ENCODE assay signal across 10 cellular contexts in the genomic region with DNA sequence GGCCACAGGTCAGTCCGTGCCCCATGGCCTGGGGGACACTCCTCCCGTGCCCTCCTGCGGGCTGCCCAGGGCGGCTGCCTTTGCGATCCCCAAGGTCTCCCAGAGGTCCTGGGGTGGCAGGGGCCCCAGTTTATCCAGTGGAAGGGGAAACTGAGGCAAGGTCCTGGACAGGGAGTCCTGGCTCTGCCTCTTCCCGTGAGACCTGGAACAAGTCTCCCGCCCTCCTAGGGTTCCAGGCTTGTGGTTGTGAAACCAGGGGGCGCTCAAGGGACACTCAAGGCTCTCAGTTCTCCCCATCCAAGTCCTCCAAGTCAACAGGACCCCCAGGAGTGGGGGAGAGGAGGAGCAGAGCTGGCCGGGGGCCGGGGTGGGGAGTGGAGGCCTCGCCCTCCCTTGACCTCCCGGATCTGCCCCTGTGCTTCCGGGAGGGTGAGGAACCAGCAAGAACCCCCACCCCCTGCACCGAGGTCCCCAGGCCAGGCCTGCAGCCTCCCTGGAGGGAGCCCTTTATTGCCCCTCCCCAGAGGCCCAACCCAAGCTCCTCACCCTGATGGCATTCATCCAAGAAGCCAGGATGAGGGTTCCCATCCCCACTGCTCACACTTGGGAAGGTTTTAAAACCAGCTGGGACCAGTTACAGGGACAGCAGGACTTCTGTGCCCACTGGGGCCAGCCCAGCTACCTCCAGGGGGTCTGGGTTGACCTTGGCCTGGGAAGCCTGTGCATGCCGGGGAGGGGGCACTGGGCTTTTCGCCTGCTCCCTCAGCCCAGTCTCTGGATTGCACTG. TPM values are rescaled to one million over a fixed set of nuclear protein-coding genes. Genes with fewer than 3 reads are reported as not detected.
DNase-seq lines count a peak whose midpoint lies in the region; ATAC-seq and TF ChIP-seq lines count a peak whose summit lies in the region.
"Had no signal": no experiment of that assay in that cellular context is flagged by ENCODE, and none has a peak within 500 bp of the region (broad histone marks: within the 10 kb centered on the region; RNA-seq: fewer than 3 reads in every experiment).

No MANE protein-coding gene starts in this region.

- H3K4me1 ChIP-seq in left lung (no peaks in the 10 kb centered on the region), tibial nerve (peaks cover 0 to 3% (median 0%) of the 10 kb centered on the region in 4 donors)
- H3K4me1 ChIP-seq: colonic mucosa, pancreas had no signal

- TF ChIP-seq EP300 in tibial nerve (IDR thresholded peaks at IDR 0.05) = no peak

- TF ChIP-seq CTCF in WTC11 (IDR thresholded peaks at IDR 0.05) (peak; percentile 31; the same call in 1 of the 2 replicates), left lung (IDR thresholded peaks at IDR 0.05) (peak in 1 of 2 donors; percentile 18), tibial nerve (IDR thresholded peaks at IDR 0.05) (peak in 1 of 5 experiments; percentile 8)

- H3K27ac ChIP-seq in left lung = no peak overlapping the region
- H3K27ac ChIP-seq in tibial nerve = no peak overlapping the region
- H3K27ac ChIP-seq: colonic mucosa, pancreas had no signal

- ATAC-seq in WTC11 (peak; percentile 67), left lung (peak; percentile 13)

- H3K27me3 ChIP-seq in left lung (peaks cover 4 to 74% of the 10 kb centered on the region in 2 donors), tibial nerve (peaks cover 0 to 66% of the 10 kb centered on the region in 2 donors)
- H3K27me3 ChIP-seq: pancreas had no signal

- TF ChIP-seq POLR2A in tibial nerve (IDR thresholded peaks at IDR 0.05) = no peak

- no peak overlapping the region for H3K27ac Mint-ChIP-seq in WTC11

- CTCF ChIA-PET in WTC11 (lab: Charles Lee) = interaction anchor here (0.6 to 4.3 kb wide), 15 partner anchors 8 to 125 kb away, joined by 3 to 22 read pairs (median 3); no protein-coding TSS in a partner anchor

- no peak overlapping the region for H3K4me3 ChIP-seq in left lung
- no peak overlapping the region for H3K4me3 ChIP-seq in tibial nerve
- H3K4me3 ChIP-seq: colonic mucosa, pancreas had no signal

- H3K27me3 Mint-ChIP-seq in WTC11 (ENCODE audit: low read depth) = no peaks in the 10 kb centered on the region

- WGBS in tibial nerve, 2 donors = 22 to 41% methylated on average over 9 of the region's 16 CpGs

- no peaks in the 10 kb centered on the region for H3K36me3 Mint-ChIP-seq in WTC11

- peaks cover 15% of the 10 kb centered on the region for H3K4me1 Mint-ChIP-seq in WTC11

- POLR2A ChIA-PET in WTC11 (lab: Charles Lee) = interaction anchor here (0.7 kb wide), 1 partner anchor 124 kb away, joined by 3 read pairs; no protein-coding TSS in a partner anchor

- H3K36me3 ChIP-seq in left lung (no peaks in the 10 kb centered on the region), tibial nerve (no peaks in the 10 kb centered on the region)
- H3K36me3 ChIP-seq: colonic mucosa, pancreas had no signal

- DNase-seq in DMS153 treated with DMSO at 0.1 percent for 48 hours (lab: John Stamatoyannopoulos, UW; ENCODE audit: unreplicated experiment) (peak; percentile 16), DMS153 (lab: John Stamatoyannopoulos, UW) (no peak), HuH-7 (ENCODE audit: low spot score) (peak; percentile 89), WTC11 (ENCODE audit: low spot score) (peak; percentile 80), left lung (peak in 1 of 2 donors; percentile 61), T-helper 1 cell (no peak), epidermal melanocyte (ENCODE audit: insufficient read length, low spot score) (no peak), tibial nerve (ENCODE audit: low spot score in 2 of 2) (no peak)
- DNase-seq: colonic mucosa had no signal

- H3K4me3 Mint-ChIP-seq in WTC11 = no peak overlapping the region

- H3K9me3 ChIP-seq in left lung = no peaks in the 10 kb centered on the region
- no peaks in the 10 kb centered on the region for H3K9me3 ChIP-seq in tibial nerve
- H3K9me3 ChIP-seq: colonic mucosa, pancreas had no signal

- intact Hi-C loops in left lung (cut with DNase I) = no loop called here

- H3K9me3 Mint-ChIP-seq in WTC11 = no peaks in the 10 kb centered on the region

TF ChIP-seq in WTC11, 78 proteins besides CTCF, POLR2A, EP300 and RAD21:
- TF ChIP-seq, protein P1, sequence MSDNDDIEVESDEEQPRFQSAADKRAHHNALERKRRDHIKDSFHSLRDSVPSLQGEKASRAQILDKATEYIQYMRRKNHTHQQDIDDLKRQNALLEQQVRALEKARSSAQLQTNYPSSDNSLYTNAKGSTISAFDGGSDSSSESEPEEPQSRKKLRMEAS (CRISPR knock-in tag; IDR thresholded peaks at IDR 0.05) = 0 out of 2 replicates have a peak, but pooled peaks have one; percentile 27
- no peak for TF ChIP-seq SMAD3 (CRISPR knock-in tag; IDR thresholded peaks at IDR 0.05; ENCODE audit: borderline replicate concordance)
TF ChIP-seq in WTC11: peak in this region for 1.

RNA-seq across cellular contexts. Expression of a gene that starts 24.7 kb away (rescaled TPM):
- total RNA-seq in WTC11 (2021) (39.4 to 41.0 TPM (median 39.5 TPM) in 3 replicates), left lung (10 to 100 TPM; 30.4 to 42.1 TPM), tibial nerve (10 to 100 TPM; 24.3 to 47.7 (median 26.6) TPM)

RNA-seq across cellular contexts. Expression of a gene that starts 48.3 kb away (rescaled TPM):
- 14.1 to 17.1 TPM (median 14.5 TPM) in 3 replicates for total RNA-seq in WTC11 (2021)
- total RNA-seq in left lung = 10 to 100 TPM; 25.2 to 29.5 TPM
- 10 to 100 TPM; 45.6 to 55.7 (median 49.8) TPM for total RNA-seq in tibial nerve

Comparison
In these comparisons a context has a peak if more than half of its experiments do, and no peak if none do; other contexts are left out.
1. DNase-seq: peak in DMS153 treated with DMSO at 0.1 percent for 48 hours (single experiment), HuH-7 (single experiment) and WTC11 (single experiment); none in DMS153 (single experiment), T-helper 1 cell (0 of 5), epidermal melanocyte (single experiment) and tibial nerve (0 of 2).